29 cellular contexts compared by ENCODE assay signal in the genomic region with DNA sequence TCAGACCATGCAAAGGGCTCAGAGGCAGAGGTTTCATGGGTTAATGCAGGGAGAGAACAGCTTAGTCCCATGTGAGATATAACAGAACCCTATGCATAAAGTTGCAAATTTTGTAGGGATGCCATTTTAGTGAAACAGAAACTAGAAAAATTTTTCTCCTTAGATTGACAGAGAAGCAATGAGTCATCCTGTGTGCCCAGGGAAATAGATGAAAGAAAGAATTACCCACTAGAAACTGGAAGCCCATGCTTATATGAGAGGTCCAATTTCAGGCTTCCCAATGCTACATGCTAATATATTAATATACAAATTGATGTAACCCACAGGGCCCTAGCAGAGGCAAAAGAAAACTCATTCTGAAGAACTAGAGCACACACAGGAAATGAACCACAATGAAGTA. TPM values are rescaled to one million over a fixed set of nuclear protein-coding genes. Genes with fewer than 3 reads are reported as not detected.
DNase-seq lines count a peak whose midpoint lies in the region; ATAC-seq and TF ChIP-seq lines count a peak whose summit lies in the region.
"Had no signal": no experiment of that assay in that cellular context is flagged by ENCODE, and none has a peak within 500 bp of the region (broad histone marks: within the 10 kb centered on the region; RNA-seq: fewer than 3 reads in every experiment).

No MANE protein-coding gene starts in this region.

- peaks cover 8% of the 10 kb centered on the region for H3K4me1 Mint-ChIP-seq in CD4-positive, alpha-beta T cell (ENCODE audit: low read depth)
- H3K4me1 Mint-ChIP-seq in T-cell: peaks cover 6 to 16% (median 12%) of the 10 kb centered on the region in 3 donors

- H3K36me3 ChIP-seq in ACC112 (ENCODE audit: insufficient read depth, low read length): no peaks in the 10 kb centered on the region
- H3K36me3 ChIP-seq in PC-3 (ENCODE audit: low read depth, low read length): no peaks in the 10 kb centered on the region
- H3K36me3 ChIP-seq: adrenal gland, breast epithelium, heart left ventricle, right lobe of liver, SJSA1 had no signal

- H3K4me1 ChIP-seq in ACC112 (ENCODE audit: control insufficient read depth, insufficient read depth, low read length, unreplicated experiment) (peaks cover 4% of the 10 kb centered on the region), PC-3 (ENCODE audit: insufficient read depth, low read length) (no peaks in the 10 kb centered on the region), foreskin keratinocyte (no peaks in the 10 kb centered on the region)
- H3K4me1 ChIP-seq: adrenal gland, breast epithelium, parathyroid adenoma, right lobe of liver, SJSA1 had no signal

- no peaks in the 10 kb centered on the region for H3F3A ChIP-seq in PC-3 (ENCODE audit: low read length, unreplicated experiment)

- H3K27me3 Mint-ChIP-seq in CD4-positive, alpha-beta T cell: no peaks in the 10 kb centered on the region
- peaks cover 0 to 3% of the 10 kb centered on the region in 2 donors for H3K27me3 Mint-ChIP-seq in T-cell

- H3K9me3 ChIP-seq in PC-3 (ENCODE audit: low read length): no peaks in the 10 kb centered on the region
- H3K9me3 ChIP-seq in CD4-positive, alpha-beta T cell (ENCODE audit: control insufficient read depth, low read length): no peaks in the 10 kb centered on the region
- H3K9me3 ChIP-seq: right lobe of liver, SJSA1 had no signal

- ATAC-seq in PC-3 (peak; percentile 50), foreskin keratinocyte (peak; percentile 24), HG02571 (IDR thresholded peaks at IDR 0.05; ENCODE audit: unreplicated experiment) (no peak), T-cell (replicated peaks in 1 of 4) (no peak)
- ATAC-seq in CD4-positive, alpha-beta T cell (ENCODE audit: poor library complexity): no peak
- ATAC-seq: heart left ventricle; K562; left lobe of liver; natural killer cell treated with Interleukin-12 subunit alpha and Interleukin-12 subunit beta and Interleukin-15 and Interleukin-18, amount 100 ng/mL, for 72 hours; Panc1; right lobe of liver; T-helper 17 cell had no signal

- no TSS peak for BruUV-seq in PC-3 (replicated peaks; lab: Mats Ljungman, UMichigan)

- CTCF ChIA-PET in PC-3 (lab: Charles Lee) (no interaction called here), T-cell (lab: Charles Lee) (no interaction called here)
- CTCF ChIA-PET in CD4-positive, alpha-beta T cell (lab: Charles Lee): no interaction called here

- intact Hi-C loops in PC-3 (cut with micrococcal nuclease): no loop called here
- intact Hi-C loops in CD4-positive, alpha-beta T cell (cut with DNase I, micrococcal nuclease): no loop called here

- H3K36me3 Mint-ChIP-seq in CD4-positive, alpha-beta T cell (ENCODE audit: low read depth): peaks cover 5% of the 10 kb centered on the region
- peaks cover 6% of the 10 kb centered on the region for H3K36me3 Mint-ChIP-seq in T-cell

- no peak overlapping the region for H3K27ac ChIP-seq in ACC112 (ENCODE audit: low read depth, low read length)
- H3K27ac ChIP-seq in PC-3 (ENCODE audit: low read length): no peak overlapping the region
- H3K27ac ChIP-seq in foreskin keratinocyte: no peak overlapping the region
- no peak overlapping the region for H3K27ac ChIP-seq in CD4-positive, alpha-beta T cell (ENCODE audit: low read depth, low read length)
- H3K27ac ChIP-seq: adrenal gland, breast epithelium, heart left ventricle, parathyroid adenoma, right lobe of liver, SJSA1, VCaP had no signal

- H3K27ac Mint-ChIP-seq in CD4-positive, alpha-beta T cell: no peak overlapping the region
- H3K27ac Mint-ChIP-seq in T-cell: peak overlapping the region in 1 of 2 donors; percentile 4
- H3K27ac Mint-ChIP-seq: CD4-positive, alpha-beta memory T cell; dendritic cell treated with granulocyte-macrophage colony-stimulating factor and Interleukin-4, amounts not matched to agents 40 ng/mL and 50 ng/mL, for 4 days; H9; natural killer cell treated with Interleukin-12 subunit alpha and Interleukin-12 subunit beta and Interleukin-15 and Interleukin-18, amount 100 ng/mL, for 72 hours; T-helper 17 cell had no signal

- DNase-seq in DMS53 treated with DMSO at 0.1 percent for 48 hours (lab: John Stamatoyannopoulos, UW; ENCODE audit: unreplicated experiment) (peak; percentile 32), PC-3 (peak; percentile 25), foreskin keratinocyte (no peak), HuH-7.5 (ENCODE audit: low spot score) (no peak), T-cell (no peak)
- no peak for DNase-seq in CD4-positive, alpha-beta T cell
- DNase-seq: activated CD4-positive, alpha-beta T cell treated with anti-CD3 and anti-CD28 coated beads, Interleukin-2, amount 50 U/mL, for 48 hours; activated effector memory CD4-positive, alpha-beta T cell treated with Interleukin-2 at 50 U/mL for 16 hours; adrenal gland; CD4-positive, alpha-beta memory T cell; H9; heart left ventricle; NCI-H1092; NCI-H187 treated with DMSO at 0.1 percent for 48 hours; NCI-H345; NCI-H82; right lobe of liver; T-helper 17 cell had no signal

- POLR2A ChIA-PET in PC-3 (lab: Charles Lee; ENCODE audit: unreplicated experiment): interaction anchor here (0.6 kb wide), 1 partner anchor 11 kb away, joined by 5 read pairs; no protein-coding TSS in a partner anchor
- POLR2A ChIA-PET in CD4-positive, alpha-beta T cell (lab: Charles Lee): no interaction called here
- POLR2A ChIA-PET in T-cell (lab: Charles Lee): interaction anchor here in 1 of 2 donors (0.7 kb wide), 1 partner anchor 155 kb away, joined by 3 read pairs; no protein-coding TSS in a partner anchor

- no peak overlapping the region for H3K4me3 Mint-ChIP-seq in CD4-positive, alpha-beta T cell
- no peak overlapping the region for H3K4me3 Mint-ChIP-seq in T-cell
- H3K4me3 Mint-ChIP-seq: CD4-positive, alpha-beta memory T cell; dendritic cell treated with granulocyte-macrophage colony-stimulating factor and Interleukin-4, amounts not matched to agents 40 ng/mL and 50 ng/mL, for 4 days; H9; natural killer cell treated with Interleukin-12 subunit alpha and Interleukin-12 subunit beta and Interleukin-15 and Interleukin-18, amount 100 ng/mL, for 72 hours; T-helper 17 cell had no signal

- peak overlapping the region; percentile 47; the same call in 1 of the 2 replicates for H3K4me2 ChIP-seq in PC-3 (ENCODE audit: low read length)

- no peak overlapping the region for H3K9ac ChIP-seq in PC-3 (ENCODE audit: low read length)
- H3K9ac ChIP-seq: parathyroid adenoma had no signal

- H3K4me3 ChIP-seq in ACC112 (ENCODE audit: low read depth, low read length): no peak overlapping the region
- no peak overlapping the region for H3K4me3 ChIP-seq in PC-3 (ENCODE audit: low read length)
- H3K4me3 ChIP-seq: adrenal gland, breast epithelium, heart left ventricle, K562, right lobe of liver, SJSA1 had no signal

- H3K9me2 ChIP-seq in PC-3 (replicated peaks; ENCODE audit: low read length): no peaks in the 10 kb centered on the region

- no peaks in the 10 kb centered on the region for H4K20me1 ChIP-seq in PC-3 (ENCODE audit: low read length)

- TF ChIP-seq CTCF in PC-3 (conservative IDR thresholded peaks at IDR 0.05; ENCODE audit: low read depth, low read length) (no peak), foreskin keratinocyte (conservative IDR thresholded peaks at IDR 0.05) (no peak)
- TF ChIP-seq CTCF in CD4-positive, alpha-beta T cell (IDR thresholded peaks at IDR 0.05): no peak

- H3K27me3 ChIP-seq in ACC112 (ENCODE audit: insufficient read depth, low read length): peaks cover 3% of the 10 kb centered on the region; the same call in 1 of the 2 replicates
- no peaks in the 10 kb centered on the region for H3K27me3 ChIP-seq in PC-3 (ENCODE audit: low read length)
- H3K27me3 ChIP-seq in foreskin keratinocyte: no peaks in the 10 kb centered on the region
- H3K27me3 ChIP-seq in CD4-positive, alpha-beta T cell (ENCODE audit: control insufficient read depth, insufficient read depth, low read length): no peaks in the 10 kb centered on the region
- H3K27me3 ChIP-seq: adrenal gland, breast epithelium, right lobe of liver, SJSA1 had no signal

- H3K79me2 ChIP-seq in ACC112 (ENCODE audit: control insufficient read depth, insufficient read depth, low read length, unreplicated experiment): no peaks in the 10 kb centered on the region
- no peaks in the 10 kb centered on the region for H3K79me2 ChIP-seq in PC-3 (ENCODE audit: low read length)
- H3K79me2 ChIP-seq: parathyroid adenoma had no signal

- H3K9me3 Mint-ChIP-seq in CD4-positive, alpha-beta T cell: peaks cover 3% of the 10 kb centered on the region
- peaks cover 8 to 10% (median 9%) of the 10 kb centered on the region in 3 donors for H3K9me3 Mint-ChIP-seq in T-cell

- H2AFZ ChIP-seq in ACC112 (ENCODE audit: low read length, unreplicated experiment) (peak overlapping the region; percentile 50), PC-3 (ENCODE audit: low read length) (no peak overlapping the region)
- H2AFZ ChIP-seq: parathyroid adenoma had no signal

RNA-seq across cellular contexts. Expression of a gene that starts 44.0 kb away (rescaled TPM):
- total RNA-seq in PC-3 (2014; rRNA removed) (7.8 TPM in 2 replicates), foreskin keratinocyte (1.9 and 2.5 TPM in 2 replicates), T-cell (1 to 10 TPM in 2 of 5 donors, under 1 TPM in 3; 0.18 to 2.0 (median 0.47) TPM)
- polyA plus RNA-seq in foreskin keratinocyte: 0.77 and 1.1 TPM in 2 replicates
- under 1 TPM; 0.52 to 0.92 TPM for total RNA-seq in CD4-positive, alpha-beta T cell
- total RNA-seq: K562, left lobe of liver had no signal
- polyA plus RNA-seq: K562 had no signal

Comparison
In these comparisons a context has a peak if more than half of its experiments do, and no peak if none do; other contexts are left out.
1. DNase-seq: peak in DMS53 treated with DMSO at 0.1 percent for 48 hours (single experiment) and PC-3 (single experiment); none in foreskin keratinocyte (0 of 2), CD4-positive, alpha-beta T cell (0 of 10), HuH-7.5 (single experiment) and T-cell (0 of 34).
2. ATAC-seq: peak in PC-3 (single experiment) and foreskin keratinocyte (single experiment); none in CD4-positive, alpha-beta T cell (single experiment), HG02571 (single experiment) and T-cell (0 of 4).